In the genomic region with DNA sequence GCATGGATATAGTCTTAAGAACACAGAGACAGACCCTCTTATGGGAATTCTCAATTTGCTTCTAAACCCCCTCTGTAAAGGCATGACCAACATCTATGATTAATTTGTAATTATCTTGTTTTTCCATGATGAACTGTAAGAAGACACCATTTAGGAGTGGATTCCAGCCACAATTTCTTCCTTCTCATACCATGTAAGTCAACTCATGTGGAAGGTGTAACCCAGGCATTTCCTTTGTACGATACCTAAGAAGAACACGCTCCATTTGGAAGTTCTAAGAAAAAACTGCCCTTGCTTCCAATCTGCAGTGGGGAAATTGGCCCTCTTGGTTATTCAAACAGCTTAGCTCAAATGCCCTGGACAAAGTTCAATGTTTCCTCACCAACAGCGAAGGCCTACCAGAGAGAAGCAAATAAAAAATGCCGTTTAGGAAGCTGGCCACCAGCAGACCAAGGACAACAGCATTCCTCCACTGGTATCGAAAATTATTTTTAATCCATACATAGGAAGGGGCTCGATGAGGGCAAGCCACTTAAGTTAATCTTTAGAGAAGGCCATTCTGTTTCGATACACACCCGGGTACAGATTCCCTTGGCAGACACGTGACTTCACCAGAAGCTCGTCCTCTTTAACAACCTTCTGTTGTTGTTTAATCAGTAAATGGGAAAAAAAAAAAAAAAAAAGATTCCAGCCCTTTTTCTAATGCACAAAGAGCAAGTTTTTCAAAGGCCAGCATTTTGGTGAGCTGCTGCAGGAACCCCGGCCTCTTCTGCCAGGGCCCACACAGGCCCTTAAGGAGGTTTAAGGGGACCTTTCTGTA, we compare ENCODE assay signal across 1 cellular context.
TF ChIP-seq lines count a peak whose summit lies in the region.

No MANE protein-coding gene starts in this region.

TF ChIP-seq in HepG2, 621 proteins besides CTCF, POLR2A, EP300 and RAD21 (continued from another document):
- TF ChIP-seq, protein P1, sequence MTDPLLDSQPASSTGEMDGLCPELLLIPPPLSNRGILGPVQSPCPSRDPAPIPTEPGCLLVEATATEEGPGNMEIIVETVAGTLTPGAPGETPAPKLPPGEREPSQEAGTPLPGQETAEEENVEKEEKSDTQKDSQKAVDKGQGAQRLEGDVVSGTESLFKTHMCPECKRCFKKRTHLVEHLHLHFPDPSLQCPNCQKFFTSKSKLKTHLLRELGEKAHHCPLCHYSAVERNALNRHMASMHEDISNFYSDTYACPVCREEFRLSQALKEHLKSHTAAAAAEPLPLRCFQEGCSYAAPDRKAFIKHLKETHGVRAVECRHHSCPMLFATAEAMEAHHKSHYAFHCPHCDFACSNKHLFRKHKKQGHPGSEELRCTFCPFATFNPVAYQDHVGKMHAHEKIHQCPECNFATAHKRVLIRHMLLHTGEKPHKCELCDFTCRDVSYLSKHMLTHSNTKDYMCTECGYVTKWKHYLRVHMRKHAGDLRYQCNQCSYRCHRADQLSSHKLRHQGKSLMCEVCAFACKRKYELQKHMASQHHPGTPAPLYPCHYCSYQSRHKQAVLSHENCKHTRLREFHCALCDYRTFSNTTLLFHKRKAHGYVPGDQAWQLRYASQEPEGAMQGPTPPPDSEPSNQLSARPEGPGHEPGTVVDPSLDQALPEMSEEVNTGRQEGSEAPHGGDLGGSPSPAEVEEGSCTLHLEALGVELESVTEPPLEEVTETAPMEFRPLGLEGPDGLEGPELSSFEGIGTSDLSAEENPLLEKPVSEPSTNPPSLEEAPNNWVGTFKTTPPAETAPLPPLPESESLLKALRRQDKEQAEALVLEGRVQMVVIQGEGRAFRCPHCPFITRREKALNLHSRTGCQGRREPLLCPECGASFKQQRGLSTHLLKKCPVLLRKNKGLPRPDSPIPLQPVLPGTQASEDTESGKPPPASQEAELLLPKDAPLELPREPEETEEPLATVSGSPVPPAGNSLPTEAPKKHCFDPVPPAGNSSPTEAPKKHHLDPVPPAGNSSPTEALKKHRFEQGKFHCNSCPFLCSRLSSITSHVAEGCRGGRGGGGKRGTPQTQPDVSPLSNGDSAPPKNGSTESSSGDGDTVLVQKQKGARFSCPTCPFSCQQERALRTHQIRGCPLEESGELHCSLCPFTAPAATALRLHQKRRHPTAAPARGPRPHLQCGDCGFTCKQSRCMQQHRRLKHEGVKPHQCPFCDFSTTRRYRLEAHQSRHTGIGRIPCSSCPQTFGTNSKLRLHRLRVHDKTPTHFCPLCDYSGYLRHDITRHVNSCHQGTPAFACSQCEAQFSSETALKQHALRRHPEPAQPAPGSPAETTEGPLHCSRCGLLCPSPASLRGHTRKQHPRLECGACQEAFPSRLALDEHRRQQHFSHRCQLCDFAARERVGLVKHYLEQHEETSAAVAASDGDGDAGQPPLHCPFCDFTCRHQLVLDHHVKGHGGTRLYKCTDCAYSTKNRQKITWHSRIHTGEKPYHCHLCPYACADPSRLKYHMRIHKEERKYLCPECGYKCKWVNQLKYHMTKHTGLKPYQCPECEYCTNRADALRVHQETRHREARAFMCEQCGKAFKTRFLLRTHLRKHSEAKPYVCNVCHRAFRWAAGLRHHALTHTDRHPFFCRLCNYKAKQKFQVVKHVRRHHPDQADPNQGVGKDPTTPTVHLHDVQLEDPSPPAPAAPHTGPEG (CRISPR knock-in tag; IDR thresholded peaks at IDR 0.05), result 0 out of 2 replicates have a peak, but pooled peaks have one; percentile 57
- TF ChIP-seq ZNF441 (CRISPR knock-in tag; IDR thresholded peaks at IDR 0.05; ENCODE audit: borderline replicate concordance), result 0 out of 2 replicates have a peak, but pooled peaks have one; percentile 50
- no peak for TF ChIP-seq ZNF333 (CRISPR knock-in tag; IDR thresholded peaks at IDR 0.05; ENCODE audit: borderline replicate concordance)
- TF ChIP-seq, protein P2, sequence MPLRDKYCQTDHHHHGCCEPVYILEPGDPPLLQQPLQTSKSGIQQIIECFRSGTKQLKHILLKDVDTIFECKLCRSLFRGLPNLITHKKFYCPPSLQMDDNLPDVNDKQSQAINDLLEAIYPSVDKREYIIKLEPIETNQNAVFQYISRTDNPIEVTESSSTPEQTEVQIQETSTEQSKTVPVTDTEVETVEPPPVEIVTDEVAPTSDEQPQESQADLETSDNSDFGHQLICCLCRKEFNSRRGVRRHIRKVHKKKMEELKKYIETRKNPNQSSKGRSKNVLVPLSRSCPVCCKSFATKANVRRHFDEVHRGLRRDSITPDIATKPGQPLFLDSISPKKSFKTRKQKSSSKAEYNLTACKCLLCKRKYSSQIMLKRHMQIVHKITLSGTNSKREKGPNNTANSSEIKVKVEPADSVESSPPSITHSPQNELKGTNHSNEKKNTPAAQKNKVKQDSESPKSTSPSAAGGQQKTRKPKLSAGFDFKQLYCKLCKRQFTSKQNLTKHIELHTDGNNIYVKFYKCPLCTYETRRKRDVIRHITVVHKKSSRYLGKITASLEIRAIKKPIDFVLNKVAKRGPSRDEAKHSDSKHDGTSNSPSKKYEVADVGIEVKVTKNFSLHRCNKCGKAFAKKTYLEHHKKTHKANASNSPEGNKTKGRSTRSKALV (CRISPR knock-in tag; IDR thresholded peaks at IDR 0.05), result 0 out of 2 replicates have a peak, but pooled peaks have one; percentile 1
- TF ChIP-seq ZC3H4 (CRISPR knock-in tag; IDR thresholded peaks at IDR 0.05; ENCODE audit: borderline replicate concordance), result no peak
- no peak for TF ChIP-seq ZNF670 (CRISPR knock-in tag; IDR thresholded peaks at IDR 0.05; ENCODE audit: borderline replicate concordance)
- TF ChIP-seq ZNF264 (CRISPR knock-in tag; IDR thresholded peaks at IDR 0.05), result peak; percentile 79
- TF ChIP-seq, protein P3, sequence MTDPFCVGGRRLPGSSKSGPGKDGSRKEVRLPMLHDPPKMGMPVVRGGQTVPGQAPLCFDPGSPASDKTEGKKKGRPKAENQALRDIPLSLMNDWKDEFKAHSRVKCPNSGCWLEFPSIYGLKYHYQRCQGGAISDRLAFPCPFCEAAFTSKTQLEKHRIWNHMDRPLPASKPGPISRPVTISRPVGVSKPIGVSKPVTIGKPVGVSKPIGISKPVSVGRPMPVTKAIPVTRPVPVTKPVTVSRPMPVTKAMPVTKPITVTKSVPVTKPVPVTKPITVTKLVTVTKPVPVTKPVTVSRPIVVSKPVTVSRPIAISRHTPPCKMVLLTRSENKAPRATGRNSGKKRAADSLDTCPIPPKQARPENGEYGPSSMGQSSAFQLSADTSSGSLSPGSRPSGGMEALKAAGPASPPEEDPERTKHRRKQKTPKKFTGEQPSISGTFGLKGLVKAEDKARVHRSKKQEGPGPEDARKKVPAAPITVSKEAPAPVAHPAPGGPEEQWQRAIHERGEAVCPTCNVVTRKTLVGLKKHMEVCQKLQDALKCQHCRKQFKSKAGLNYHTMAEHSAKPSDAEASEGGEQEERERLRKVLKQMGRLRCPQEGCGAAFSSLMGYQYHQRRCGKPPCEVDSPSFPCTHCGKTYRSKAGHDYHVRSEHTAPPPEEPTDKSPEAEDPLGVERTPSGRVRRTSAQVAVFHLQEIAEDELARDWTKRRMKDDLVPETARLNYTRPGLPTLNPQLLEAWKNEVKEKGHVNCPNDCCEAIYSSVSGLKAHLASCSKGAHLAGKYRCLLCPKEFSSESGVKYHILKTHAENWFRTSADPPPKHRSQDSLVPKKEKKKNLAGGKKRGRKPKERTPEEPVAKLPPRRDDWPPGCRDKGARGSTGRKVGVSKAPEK (CRISPR knock-in tag; IDR thresholded peaks at IDR 0.05; ENCODE audit: borderline replicate concordance), result no peak
- TF ChIP-seq ZNF337 (CRISPR knock-in tag; IDR thresholded peaks at IDR 0.05; ENCODE audit: borderline replicate concordance, low read depth), result no peak; the same call in 1 of the 2 replicates
- no peak for TF ChIP-seq NFKB2 (CRISPR knock-in tag; IDR thresholded peaks at IDR 0.05; ENCODE audit: borderline replicate concordance)
